Comparison of ENCODE assay signal across 2 cellular contexts in genomic region chr2:237490009-237490804, GRCh38.
TF ChIP-seq lines count a peak whose summit lies in the region.

No MANE protein-coding gene starts in this region.

TF ChIP-seq in HCT116, 20 proteins besides CTCF, POLR2A, EP300 and RAD21 (continued from another document):
- TF ChIP-seq ZBTB33 (IDR thresholded peaks at IDR 0.05; ENCODE audit: extremely low read depth, insufficient replicate concordance, low read length) (no peak), CEBPB (IDR thresholded peaks at IDR 0.05; ENCODE audit: low read depth) (no peak), ATF3 (IDR thresholded peaks at IDR 0.05) (no peak), SIN3A (IDR thresholded peaks at IDR 0.05; ENCODE audit: low read depth) (no peak), EGR1 (IDR thresholded peaks at IDR 0.05; ENCODE audit: low read depth) (no peak), EZH2phosphoT487 (IDR thresholded peaks at IDR 0.05; ENCODE audit: borderline replicate concordance) (no peak), ELF1 (IDR thresholded peaks at IDR 0.05; ENCODE audit: borderline replicate concordance, low read depth) (no peak), MAX (IDR thresholded peaks at IDR 0.05) (no peak), CBX3 (IDR thresholded peaks at IDR 0.05; ENCODE audit: low read depth) (no peak), POLR2AphosphoS5 (IDR thresholded peaks at IDR 0.05; ENCODE audit: low read depth, low read length) (no peak), ZNF274 (IDR thresholded peaks at IDR 0.05; ENCODE audit: low read depth, low read length) (no peak), YY1 (IDR thresholded peaks at IDR 0.05; ENCODE audit: extremely low read depth, insufficient replicate concordance, low read depth, low read length) (no peak), EZH2 (IDR thresholded peaks at IDR 0.05) (no peak), JUND (IDR thresholded peaks at IDR 0.05) (no peak), REST (IDR thresholded peaks at IDR 0.05; ENCODE audit: low read depth) (no peak), SRF (IDR thresholded peaks at IDR 0.05; ENCODE audit: low read depth) (no peak), ZFX (IDR thresholded peaks at IDR 0.05) (no peak), FOSL1 (IDR thresholded peaks at IDR 0.05; ENCODE audit: low read depth) (no peak)
TF ChIP-seq in HCT116: peak in this region for 0.

TF ChIP-seq in WTC11, 78 proteins besides CTCF, POLR2A, EP300 and RAD21 (continued from another document):
- no peak for TF ChIP-seq USF2 (CRISPR knock-in tag; IDR thresholded peaks at IDR 0.05)
- 0 out of 2 replicates have a peak, but pooled peaks have one; percentile 26 for TF ChIP-seq TEAD1 (CRISPR knock-in tag; IDR thresholded peaks at IDR 0.05)
